In genomic region chr2:101120124-101120996, GRCh38 we compare ENCODE assay signal across 8 cellular contexts. TPM values are rescaled to one million over a fixed set of nuclear protein-coding genes. Genes with fewer than 3 reads are reported as not detected.
DNase-seq lines count a peak whose midpoint lies in the region; ATAC-seq and TF ChIP-seq lines count a peak whose summit lies in the region.

No MANE protein-coding gene starts in this region.

- no peak overlapping the region for H3K27ac Mint-ChIP-seq in natural killer cell treated with Interleukin-12 subunit alpha and Interleukin-12 subunit beta and Interleukin-15 and Interleukin-18, amount 100 ng/mL, for 72 hours

- no peak overlapping the region for H3K4me3 Mint-ChIP-seq in natural killer cell treated with Interleukin-12 subunit alpha and Interleukin-12 subunit beta and Interleukin-15 and Interleukin-18, amount 100 ng/mL, for 72 hours

- no peaks in the 10 kb centered on the region for H3K36me3 ChIP-seq in sigmoid colon

- 49 to 74% methylated on average over 11 of the region's 11 CpGs for WGBS in sigmoid colon, 2 donors

- intact Hi-C loops in sigmoid colon (cut with DNase I) = no loop called here

- TF ChIP-seq EP300 in sigmoid colon (IDR thresholded peaks at IDR 0.05) = peak in 3 of 4 donors; percentile 37 to 74 (median 55)

- TF ChIP-seq CTCF in GM12865 (IDR thresholded peaks at IDR 0.05; ENCODE audit: insufficient read depth, low read depth, low read length, missing control alignments) = no peak
- TF ChIP-seq CTCF in foreskin keratinocyte (conservative IDR thresholded peaks at IDR 0.05) = no peak
- TF ChIP-seq CTCF in sigmoid colon (IDR thresholded peaks at IDR 0.05) = no peak

- H3K4me1 Mint-ChIP-seq in natural killer cell treated with Interleukin-12 subunit alpha and Interleukin-12 subunit beta and Interleukin-15 and Interleukin-18, amount 100 ng/mL, for 72 hours (ENCODE audit: low read depth in 2 of 2) = peaks cover 9% of the 10 kb centered on the region in 2 donors

- H3K4me1 ChIP-seq in foreskin keratinocyte (peaks cover 38% of the 10 kb centered on the region), sigmoid colon (peaks cover 0 to 42% (median 38%) of the 10 kb centered on the region in 4 donors)

- H3K27me3 Mint-ChIP-seq in natural killer cell treated with Interleukin-12 subunit alpha and Interleukin-12 subunit beta and Interleukin-15 and Interleukin-18, amount 100 ng/mL, for 72 hours = peaks cover 30 to 41% of the 10 kb centered on the region in 2 donors

- H3K27me3 ChIP-seq in foreskin keratinocyte = no peaks in the 10 kb centered on the region
- H3K27me3 ChIP-seq in sigmoid colon = no peaks in the 10 kb centered on the region

- ATAC-seq in foreskin keratinocyte (peak; percentile 47), GM21529 (IDR thresholded peaks at IDR 0.05; ENCODE audit: unreplicated experiment) (no peak), HG02610 (IDR thresholded peaks at IDR 0.05; ENCODE audit: unreplicated experiment) (no peak), HG02884 (IDR thresholded peaks at IDR 0.05; ENCODE audit: unreplicated experiment) (no peak)
- ATAC-seq in natural killer cell treated with Interleukin-12 subunit alpha and Interleukin-12 subunit beta and Interleukin-15 and Interleukin-18, amount 100 ng/mL, for 72 hours = no peak

- H3K4me3 ChIP-seq in GM12865 (ENCODE audit: low read depth, low read length) (no peak overlapping the region), sigmoid colon (no peak overlapping the region)

- DNase-seq in GM12865 (ENCODE audit: low read depth) (peak; percentile 35), SHP77 (lab: John Stamatoyannopoulos, UW) (peak; percentile 60 to 71), foreskin keratinocyte (peak in 1 of 2 donors; percentile 62), sigmoid colon (peak; percentile 84)
- DNase-seq in natural killer cell treated with Interleukin-12 subunit alpha and Interleukin-12 subunit beta and Interleukin-15 and Interleukin-18, amount 100 ng/mL, for 72 hours (ENCODE audit: low spot score) = no peak

- no peaks in the 10 kb centered on the region for H3K9me3 ChIP-seq in sigmoid colon

- H3K36me3 Mint-ChIP-seq in natural killer cell treated with Interleukin-12 subunit alpha and Interleukin-12 subunit beta and Interleukin-15 and Interleukin-18, amount 100 ng/mL, for 72 hours = no peaks in the 10 kb centered on the region

- no peaks in the 10 kb centered on the region for H3K9me3 Mint-ChIP-seq in natural killer cell treated with Interleukin-12 subunit alpha and Interleukin-12 subunit beta and Interleukin-15 and Interleukin-18, amount 100 ng/mL, for 72 hours

- TF ChIP-seq POLR2A in sigmoid colon (IDR thresholded peaks at IDR 0.05) = no peak

- H3K27ac ChIP-seq in foreskin keratinocyte (peak overlapping the region; percentile 13), sigmoid colon (peak overlapping the region; percentile 28 to 55 (median 48))

RNA-seq across cellular contexts. Expression of gene TBC1D8, which starts 30.8 kb away (rescaled TPM):
- total RNA-seq in foreskin keratinocyte (7.4 and 8.3 TPM in 2 replicates), sigmoid colon (10 to 100 TPM; 12.8 to 24.1 (median 17.0) TPM)
- polyA plus RNA-seq in foreskin keratinocyte (2.3 and 3.0 TPM in 2 replicates), sigmoid colon (10 to 100 TPM in 1 of 3 donors, 1 to 10 TPM in 2; 3.0 to 15.7 (median 6.2) TPM)
- under 1 TPM; 0.29 to 0.56 TPM for total RNA-seq in natural killer cell treated with Interleukin-12 subunit alpha and Interleukin-12 subunit beta and Interleukin-15 and Interleukin-18, amount 100 ng/mL, for 72 hours
